Comparison of ENCODE assay signal across 2 cellular contexts in the genomic region with DNA sequence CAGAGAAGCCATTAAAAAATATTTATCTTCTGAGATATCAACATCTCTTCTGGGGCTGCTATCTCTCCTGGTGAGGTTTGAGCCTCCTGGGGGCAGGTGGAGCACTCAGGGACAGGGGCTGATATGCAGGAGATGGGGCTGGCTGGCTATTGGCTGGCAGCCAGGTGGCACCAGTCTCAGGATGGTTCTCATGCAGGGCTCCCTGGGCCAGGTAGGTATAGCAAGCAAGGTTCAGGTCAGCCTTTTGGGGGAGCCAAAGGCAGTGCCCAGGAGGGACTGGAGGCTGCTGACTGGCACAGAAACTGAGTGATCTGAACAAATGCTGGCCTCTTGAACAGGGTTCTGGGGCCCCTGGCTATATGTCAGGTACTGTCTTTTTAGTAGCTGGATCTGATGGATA.
TF ChIP-seq lines count a peak whose summit lies in the region.

No MANE protein-coding gene starts in this region.

TF ChIP-seq in HepG2, 621 proteins besides CTCF, POLR2A, EP300 and RAD21:
- TF ChIP-seq, protein P1, sequence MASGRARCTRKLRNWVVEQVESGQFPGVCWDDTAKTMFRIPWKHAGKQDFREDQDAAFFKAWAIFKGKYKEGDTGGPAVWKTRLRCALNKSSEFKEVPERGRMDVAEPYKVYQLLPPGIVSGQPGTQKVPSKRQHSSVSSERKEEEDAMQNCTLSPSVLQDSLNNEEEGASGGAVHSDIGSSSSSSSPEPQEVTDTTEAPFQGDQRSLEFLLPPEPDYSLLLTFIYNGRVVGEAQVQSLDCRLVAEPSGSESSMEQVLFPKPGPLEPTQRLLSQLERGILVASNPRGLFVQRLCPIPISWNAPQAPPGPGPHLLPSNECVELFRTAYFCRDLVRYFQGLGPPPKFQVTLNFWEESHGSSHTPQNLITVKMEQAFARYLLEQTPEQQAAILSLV (CRISPR knock-in tag; IDR thresholded peaks at IDR 0.05; ENCODE audit: borderline replicate concordance): no peak
- no peak for TF ChIP-seq NFE2L2 (IDR thresholded peaks at IDR 0.05; ENCODE audit: low read length)
- no peak for TF ChIP-seq ZNF331 (CRISPR knock-in tag; IDR thresholded peaks at IDR 0.05)
- no peak for TF ChIP-seq KLF16 (CRISPR knock-in tag; IDR thresholded peaks at IDR 0.05)
- TF ChIP-seq ZNF703 (CRISPR knock-in tag; IDR thresholded peaks at IDR 0.05; ENCODE audit: borderline replicate concordance): no peak

TF ChIP-seq in H1, 55 proteins besides CTCF, POLR2A, EP300 and RAD21:
- 0 out of 2 replicates have a peak, but pooled peaks have one; percentile 26 for TF ChIP-seq YY1 (IDR thresholded peaks at IDR 0.05; ENCODE audit: low read depth, low read length)
- no peak for TF ChIP-seq RXRA (IDR thresholded peaks at IDR 0.05; ENCODE audit: insufficient read depth, low read depth, low read length)
- no peak for TF ChIP-seq TBP (IDR thresholded peaks at IDR 0.05; ENCODE audit: low read depth, low read length)
- no peak for TF ChIP-seq JUN (IDR thresholded peaks at IDR 0.05; ENCODE audit: low read depth, low read length)
